In genomic region chr7:35800718-35801391, GRCh38 we compare ENCODE assay signal across 1 cellular context.
TF ChIP-seq lines count a peak whose summit lies in the region.

Gene SEPTIN7, plus strand, starts transcription at chr7:35801057. Its CDS starts 153 bp downstream, at chr7:35801210.

TF ChIP-seq in HepG2, 621 proteins besides CTCF, POLR2A, EP300 and RAD21 (continued from another document and continues in another):
- TF ChIP-seq ZNF687 (CRISPR knock-in tag; IDR thresholded peaks at IDR 0.05) (peak; percentile 89), ZNF577 (CRISPR knock-in tag; IDR thresholded peaks at IDR 0.05; ENCODE audit: borderline replicate concordance, low read depth) (no peak), MLX (CRISPR knock-in tag; IDR thresholded peaks at IDR 0.05) (no peak), ZNF232 (CRISPR knock-in tag; IDR thresholded peaks at IDR 0.05; ENCODE audit: borderline replicate concordance) (no peak), FOXJ3 (CRISPR knock-in tag; IDR thresholded peaks at IDR 0.05; ENCODE audit: borderline replicate concordance) (no peak), FOXA3 (CRISPR knock-in tag; IDR thresholded peaks at IDR 0.05) (peak; percentile 47; the same call in 1 of the 2 replicates), LRRFIP1 (CRISPR knock-in tag; conservative IDR thresholded peaks at IDR 0.05) (no peak), HOXD1 (CRISPR knock-in tag; IDR thresholded peaks at IDR 0.05) (peak; percentile 17; the same call in 1 of the 2 replicates), TP53 (CRISPR knock-in tag; conservative IDR thresholded peaks at IDR 0.05) (no peak), RFXAP (CRISPR knock-in tag; IDR thresholded peaks at IDR 0.05; ENCODE audit: borderline replicate concordance) (no peak), ZBTB39 (CRISPR knock-in tag; IDR thresholded peaks at IDR 0.05) (no peak), HNF4G (IDR thresholded peaks at IDR 0.05; ENCODE audit: borderline replicate concordance, low read depth, low read length) (no peak; the same call in 1 of the 2 replicates), HNF4G (CRISPR knock-in tag; IDR thresholded peaks at IDR 0.05; ENCODE audit: borderline replicate concordance, low read depth) (no peak), ZNF230 (CRISPR knock-in tag; IDR thresholded peaks at IDR 0.05) (0 out of 2 replicates have a peak, but pooled peaks have one; percentile 51), HMG20A (CRISPR knock-in tag; IDR thresholded peaks at IDR 0.05; ENCODE audit: borderline replicate concordance) (peak; percentile 10; the same call in 1 of the 2 replicates), ZNF605 (CRISPR knock-in tag; IDR thresholded peaks at IDR 0.05) (peak; percentile 53), ZMYM3 (CRISPR knock-in tag; IDR thresholded peaks at IDR 0.05) (0 out of 2 replicates have a peak, but pooled peaks have one; percentile 24), MTA1 (CRISPR knock-in tag; IDR thresholded peaks at IDR 0.05; ENCODE audit: borderline replicate concordance) (peak; percentile 13; the same call in 1 of the 2 replicates), ZNF280B (CRISPR knock-in tag; IDR thresholded peaks at IDR 0.05; ENCODE audit: borderline replicate concordance) (peak; percentile 13; the same call in 1 of the 2 replicates), CAMTA2 (CRISPR knock-in tag; IDR thresholded peaks at IDR 0.05; ENCODE audit: borderline replicate concordance) (no peak), ZNF337 (CRISPR knock-in tag; IDR thresholded peaks at IDR 0.05; ENCODE audit: borderline replicate concordance, low read depth) (no peak), ZFP41 (CRISPR knock-in tag; IDR thresholded peaks at IDR 0.05; ENCODE audit: borderline replicate concordance) (no peak), POLR2AphosphoS5 (IDR thresholded peaks at IDR 0.05; ENCODE audit: low read depth, low read length) (peak; percentile 87), IKZF4 (CRISPR knock-in tag; IDR thresholded peaks at IDR 0.05; ENCODE audit: borderline replicate concordance, low read depth, not compliant biosample characterization) (peak; percentile 0), ZNF574 (CRISPR knock-in tag; IDR thresholded peaks at IDR 0.05) (peak; percentile 20; the same call in 1 of the 2 replicates), HINFP (CRISPR knock-in tag; IDR thresholded peaks at IDR 0.05; ENCODE audit: low read depth) (peak; percentile 52; the same call in 1 of the 2 replicates), HOXA3 (CRISPR knock-in tag; IDR thresholded peaks at IDR 0.05) (peak; percentile 99), REL (CRISPR knock-in tag; conservative IDR thresholded peaks at IDR 0.05) (peak; percentile 14; the same call in 1 of the 2 replicates), GATAD1 (CRISPR knock-in tag; IDR thresholded peaks at IDR 0.05) (peak; percentile 73; the same call in 1 of the 2 replicates), KDM1A (CRISPR knock-in tag; IDR thresholded peaks at IDR 0.05) (no peak), ZNF713 (CRISPR knock-in tag; IDR thresholded peaks at IDR 0.05) (no peak), ATF7 (IDR thresholded peaks at IDR 0.05) (peak; percentile 63; the same call in 1 of the 2 replicates), ATF7 (CRISPR knock-in tag; IDR thresholded peaks at IDR 0.05) (peak; percentile 54; the same call in 1 of the 2 replicates), ZNF446 (CRISPR knock-in tag; IDR thresholded peaks at IDR 0.05) (peak; percentile 63), ATF4 (CRISPR knock-in tag; IDR thresholded peaks at IDR 0.05) (peak in 1 of 2 experiments; percentile 68; a peak in 1 of 4 replicates), TCF12 (IDR thresholded peaks at IDR 0.05) (no peak), TCF12 (CRISPR knock-in tag; IDR thresholded peaks at IDR 0.05) (no peak; the same call in 1 of the 2 replicates), HOXA9 (CRISPR knock-in tag; IDR thresholded peaks at IDR 0.05; ENCODE audit: borderline replicate concordance) (0 out of 2 replicates have a peak, but pooled peaks have one; percentile 13), MXI1 (IDR thresholded peaks at IDR 0.05; ENCODE audit: borderline replicate concordance, low read depth, low read length) (peak; percentile 84), PAWR (CRISPR knock-in tag; IDR thresholded peaks at IDR 0.05; ENCODE audit: borderline replicate concordance) (no peak), PAF1 (CRISPR knock-in tag; IDR thresholded peaks at IDR 0.05) (no peak), ZNF564 (CRISPR knock-in tag; IDR thresholded peaks at IDR 0.05) (peak; percentile 25; the same call in 1 of the 2 replicates), LCORL (IDR thresholded peaks at IDR 0.05) (no peak), LCORL (CRISPR knock-in tag; IDR thresholded peaks at IDR 0.05) (peak; percentile 48; the same call in 1 of the 2 replicates), SNAPC5 (CRISPR knock-in tag; IDR thresholded peaks at IDR 0.05; ENCODE audit: borderline replicate concordance) (no peak), IRX3 (CRISPR knock-in tag; IDR thresholded peaks at IDR 0.05; ENCODE audit: borderline replicate concordance, low read depth) (no peak), ATAD3A (CRISPR knock-in tag; IDR thresholded peaks at IDR 0.05) (no peak), ZGPAT (CRISPR knock-in tag; IDR thresholded peaks at IDR 0.05) (peak; percentile 78)
